Comparison of ENCODE assay signal across 17 cellular contexts in genomic region chr6:18047406-18047805, GRCh38. TPM values are rescaled to one million over a fixed set of nuclear protein-coding genes. Genes with fewer than 3 reads are reported as not detected.
DNase-seq lines count a peak whose midpoint lies in the region; ATAC-seq and TF ChIP-seq lines count a peak whose summit lies in the region.
"Had no signal": no experiment of that assay in that cellular context is flagged by ENCODE, and none has a peak within 500 bp of the region (broad histone marks: within the 10 kb centered on the region; RNA-seq: fewer than 3 reads in every experiment).

No MANE protein-coding gene starts in this region.

- TF ChIP-seq CTCF in AG04450 (IDR thresholded peaks at IDR 0.05; ENCODE audit: low read depth, low read length) (0 out of 2 replicates have a peak, but pooled peaks have one; percentile 2), colonic mucosa (IDR thresholded peaks at IDR 0.05) (no peak), BE2C (IDR thresholded peaks at IDR 0.05; ENCODE audit: low read depth, low read length) (no peak)

- POLR2A ChIA-PET in AG04450 (lab: Yijun Ruan, JAX), result no interaction called here

- H2BK120ac ChIP-seq in mesenchymal stem cell (ENCODE audit: low read depth, low read length), result no peak overlapping the region

- no peak overlapping the region for H2BK12ac ChIP-seq in mesenchymal stem cell (ENCODE audit: low read length in 2 of 2)

- H3K9ac ChIP-seq in colonic mucosa (ENCODE audit: low read depth in 2 of 2, low read length in 2 of 2) (peak overlapping the region in 1 of 2 donors; percentile 19), mesenchymal stem cell (ENCODE audit: low read length) (no peak overlapping the region)

- CTCF ChIA-PET in AG04450 (lab: Charles Lee), result interaction anchor here (0.8 kb wide), 1 partner anchor 75 kb away, joined by 3 read pairs; the partner anchor contains the start of gene NHLRC1

- no peak overlapping the region for H3K23ac ChIP-seq in mesenchymal stem cell (ENCODE audit: low read length in 2 of 2)

- no peak overlapping the region for H2AK5ac ChIP-seq in mesenchymal stem cell (ENCODE audit: low read length, severe bottlenecking)

- no peaks in the 10 kb centered on the region for H3K36me3 ChIP-seq in colonic mucosa
- H3K36me3 ChIP-seq in mesenchymal stem cell (ENCODE audit: control insufficient read depth in 1 of 2, insufficient read depth in 2 of 2, low read depth in 1 of 2, low read length in 2 of 2), result no peaks in the 10 kb centered on the region
- H3K36me3 ChIP-seq in BE2C, result no peaks in the 10 kb centered on the region
- H3K36me3 ChIP-seq: upper lobe of left lung had no signal

- H3K18ac ChIP-seq in mesenchymal stem cell (ENCODE audit: low read depth in 1 of 2, low read length in 2 of 2), result no peak overlapping the region

- no peaks in the 10 kb centered on the region for H3K79me1 ChIP-seq in mesenchymal stem cell (replicated peaks; ENCODE audit: low read length, poor library complexity, severe bottlenecking)

- H3K27me3 ChIP-seq in AG04450 (ENCODE audit: control insufficient read depth, insufficient read depth, low read length) (no peaks in the 10 kb centered on the region), colonic mucosa (no peaks in the 10 kb centered on the region), mesenchymal stem cell (ENCODE audit: control insufficient read depth in 1 of 2, insufficient read depth in 1 of 2, low read length in 2 of 2) (no peaks in the 10 kb centered on the region), BE2C (no peaks in the 10 kb centered on the region)
- H3K27me3 ChIP-seq: upper lobe of left lung had no signal

- H4K8ac ChIP-seq in mesenchymal stem cell (ENCODE audit: low read length), result no peak overlapping the region

- H3K9me3 ChIP-seq in AG04450 (ENCODE audit: control insufficient read depth, insufficient read depth, low read length) (no peaks in the 10 kb centered on the region; the same call in 1 of the 2 replicates), colonic mucosa (no peaks in the 10 kb centered on the region), mesenchymal stem cell (ENCODE audit: control insufficient read depth, low read length) (no peaks in the 10 kb centered on the region), BE2C (no peaks in the 10 kb centered on the region)
- H3K9me3 ChIP-seq: upper lobe of left lung had no signal

- H2BK15ac ChIP-seq in mesenchymal stem cell (ENCODE audit: low read depth, poor library complexity, severe bottlenecking), result no peak overlapping the region

- DNase-seq in AG04450 (ENCODE audit: low read depth, low spot score) (peak; percentile 24), M059J (ENCODE audit: low read depth) (peak; percentile 54), colonic mucosa (peak; percentile 52), mesenchymal stem cell (peak; percentile 37), Kasumi-1 (lab: John Stamatoyannopoulos, UW) (no peak), D341Med (ENCODE audit: low spot score) (no peak), BE2C (no peak)
- DNase-seq: ACHN; activated naive CD4-positive, alpha-beta T cell treated with anti-CD3 and anti-CD28 coated beads, Interleukin-2, amount 50 U/mL, for 16 hours; erythroblast; GOT3; NCI-H146; NCI-H510A treated with DMSO at 0.1 percent for 48 hours; nephron progenitor cell; right cardiac atrium; upper lobe of left lung had no signal

- no peak overlapping the region for H2AFZ ChIP-seq in mesenchymal stem cell (ENCODE audit: low read depth, low read length)

- H3K4me1 ChIP-seq in colonic mucosa, result peaks cover 1% of the 10 kb centered on the region
- H3K4me1 ChIP-seq in mesenchymal stem cell (ENCODE audit: control insufficient read depth, insufficient read depth, low read depth, low read length), result peaks cover 6% of the 10 kb centered on the region
- no peaks in the 10 kb centered on the region for H3K4me1 ChIP-seq in BE2C

- no peak overlapping the region for H3K4ac ChIP-seq in mesenchymal stem cell (ENCODE audit: low read depth in 1 of 2, low read length in 2 of 2)

- no peak overlapping the region for H3K14ac ChIP-seq in mesenchymal stem cell (ENCODE audit: low read length in 2 of 2)

- H3K4me3 ChIP-seq in AG04450 (ENCODE audit: low read depth, low read length) (no peak overlapping the region), colonic mucosa (no peak overlapping the region), mesenchymal stem cell (ENCODE audit: insufficient read depth in 1 of 2, low read depth in 1 of 2, low read length in 2 of 2) (no peak overlapping the region), BE2C (ENCODE audit: low read depth, low read length) (no peak overlapping the region)
- H3K4me3 ChIP-seq: upper lobe of left lung had no signal

- H4K91ac ChIP-seq in mesenchymal stem cell (ENCODE audit: low read length), result no peak overlapping the region

- H3K27ac ChIP-seq in AG04450 (ENCODE audit: low read depth, low read length) (no peak overlapping the region), colonic mucosa (peak overlapping the region; percentile 66), mesenchymal stem cell (ENCODE audit: low read length, poor library complexity, severe bottlenecking) (no peak overlapping the region)
- H3K27ac ChIP-seq: upper lobe of left lung had no signal

- intact Hi-C loops in colonic mucosa (cut with DNase I), result no loop called here

- no peak for ATAC-seq in HG02885 (IDR thresholded peaks at IDR 0.05; ENCODE audit: poor library complexity, unreplicated experiment)
- ATAC-seq: right cardiac atrium had no signal

- no peak overlapping the region for H3K4me2 ChIP-seq in mesenchymal stem cell (ENCODE audit: low read length, poor library complexity, severe bottlenecking)

- no peak overlapping the region for H2BK5ac ChIP-seq in mesenchymal stem cell (ENCODE audit: low read depth, low read length, poor library complexity, severe bottlenecking)

- WGBS in mesenchymal stem cell, result 100% methylated on average over 1 of the region's 2 CpGs

RNA-seq across cellular contexts. Expression of gene KIF13A, which starts 60.0 kb away (rescaled TPM):
- polyA plus RNA-seq in AG04450 (2011; rRNA removed), result 56.1 and 57.7 TPM in 2 replicates
- polyA minus RNA-seq in AG04450 (2011; rRNA and poly(A)+ RNA removed), result 77.3 and 83.1 TPM in 2 replicates
- 27.2 and 60.1 TPM in 2 replicates for total RNA-seq in M059J (2014; rRNA removed; shearing (Covaris generic))
- 10 to 100 TPM; 43.7 to 54.0 TPM for total RNA-seq in colonic mucosa
- polyA plus RNA-seq in mesenchymal stem cell (2013, experiment 1 of 2), result 34.7 TPM
- polyA plus RNA-seq in mesenchymal stem cell (2013, experiment 2 of 2), result 33.3 TPM
- 0.80 TPM for polyA plus RNA-seq in BE2C (2012; ENCODE audit: insufficient read depth, insufficient read length, low read depth)

Comparison
In these comparisons a context has a peak if more than half of its experiments do, and no peak if none do; other contexts are left out.
1. DNase-seq: peak in AG04450 (single experiment), M059J (single experiment), colonic mucosa (single experiment) and mesenchymal stem cell (single experiment); none in Kasumi-1 (0 of 2), D341Med (single experiment) and BE2C (single experiment).